8 cellular contexts compared by ENCODE assay signal in genomic region chr6:13624871-13625288, GRCh38. TPM values are rescaled to one million over a fixed set of nuclear protein-coding genes. Genes with fewer than 3 reads are reported as not detected.
DNase-seq lines count a peak whose midpoint lies in the region; TF ChIP-seq lines count a peak whose summit lies in the region.

No MANE protein-coding gene starts in this region.

- no peaks in the 10 kb centered on the region for H3K9me3 ChIP-seq in neutrophil

- DNase-seq in NCI-H748 (lab: John Stamatoyannopoulos, UW; ENCODE audit: unreplicated experiment) = peak; percentile 53
- no peak for DNase-seq in NCI-H748 treated with DMSO at 0.1 percent for 48 hours (lab: John Stamatoyannopoulos, UW)
- peak in 1 of 2 experiments; percentile 53 for DNase-seq in HL-60 (ENCODE audit: low read depth in 1 of 2, low spot score in 1 of 2)
- peak; percentile 40 for DNase-seq in SHP77 treated with DMSO at 0.1 percent for 48 hours (lab: John Stamatoyannopoulos, UW)
- peak; percentile 6 for DNase-seq in effector CD4-positive, alpha-beta T cell
- no peak for DNase-seq in COLO668 (lab: John Stamatoyannopoulos, UW; ENCODE audit: unreplicated experiment)
- no peak for DNase-seq in occipital lobe (lab: John Stamatoyannopoulos, UW)

- H3K27me3 ChIP-seq in HL-60 (ENCODE audit: insufficient read depth, poor library complexity, severe bottlenecking) (no peaks in the 10 kb centered on the region), neutrophil (no peaks in the 10 kb centered on the region)

- H3K4me1 ChIP-seq in neutrophil (ENCODE audit: control insufficient read depth in 1 of 2, insufficient read depth in 1 of 2, low read depth in 1 of 2, low read length in 1 of 2) = no peaks in the 10 kb centered on the region

- H3K36me3 ChIP-seq in neutrophil = peaks cover 78% of the 10 kb centered on the region

- no peak overlapping the region for H3K4me3 ChIP-seq in HL-60 (replicated peaks; ENCODE audit: insufficient read depth, low read length)
- H3K4me3 ChIP-seq in neutrophil (ENCODE audit: low read depth in 1 of 2, low read length in 1 of 2) = no peak overlapping the region

- H3K27ac ChIP-seq in HL-60 (replicated peaks) = no peak overlapping the region
- peak overlapping the region; percentile 39 for H3K27ac ChIP-seq in neutrophil

- TF ChIP-seq CTCF in HL-60 (IDR thresholded peaks at IDR 0.05; ENCODE audit: insufficient read depth, low read length) (peak; percentile 41), neutrophil (IDR thresholded peaks at IDR 0.05) (no peak)

RNA-seq across cellular contexts. Expression of gene NOL7, which starts 9.7 kb away (rescaled TPM):
- total RNA-seq in occipital lobe = 44.1 TPM

RNA-seq across cellular contexts. Expression of gene SIRT5, which starts 50.5 kb away (rescaled TPM):
- total RNA-seq in occipital lobe = 23.2 TPM

Comparison
In these comparisons a context has a peak if more than half of its experiments do, and no peak if none do; other contexts are left out.
1. DNase-seq: peak in NCI-H748 (single experiment), SHP77 treated with DMSO at 0.1 percent for 48 hours (single experiment) and effector CD4-positive, alpha-beta T cell (single experiment); none in NCI-H748 treated with DMSO at 0.1 percent for 48 hours (single experiment), COLO668 (single experiment) and occipital lobe (single experiment).